Comparison of ENCODE assay signal across 3 cellular contexts in genomic region chrX:49956313-49956712, GRCh38.
TF ChIP-seq lines count a peak whose summit lies in the region.

No MANE protein-coding gene starts in this region.

TF ChIP-seq in GM23338, 12 proteins besides CTCF, POLR2A, EP300 and RAD21 (continued from another document and continues in another):
- TF ChIP-seq ZNF462 (CRISPR knock-in tag; IDR thresholded peaks at IDR 0.05) (no peak), ETS1 (IDR thresholded peaks at IDR 0.05) (no peak), ZNF114 (CRISPR knock-in tag; IDR thresholded peaks at IDR 0.05) (no peak), JUNB (IDR thresholded peaks at IDR 0.05; ENCODE audit: unreplicated experiment) (no peak), CREB1 (CRISPR knock-in tag; IDR thresholded peaks at IDR 0.05; ENCODE audit: low read depth) (no peak)

TF ChIP-seq in K562, 482 proteins besides CTCF, POLR2A, EP300 and RAD21 (continued from another document):
- no peak for TF ChIP-seq AFF1 (IDR thresholded peaks at IDR 0.05; ENCODE audit: low read depth in 1 of 2, partially characterized antibody in 2 of 2)
TF ChIP-seq in K562: peak in this region for 1.

TF ChIP-seq in WTC11, 78 proteins besides CTCF, POLR2A, EP300 and RAD21 (continued from another document):
- TF ChIP-seq IRF1 (CRISPR knock-in tag; IDR thresholded peaks at IDR 0.05) (no peak), TEAD4 (CRISPR knock-in tag; IDR thresholded peaks at IDR 0.05) (no peak)
